Comparison of ENCODE assay signal across 33 cellular contexts in genomic region chr19:9189538-9189937, GRCh38. TPM values are rescaled to one million over a fixed set of nuclear protein-coding genes. Genes with fewer than 3 reads are reported as not detected.
"Had no signal": no experiment of that assay in that cellular context is flagged by ENCODE, and none has a peak within 500 bp of the region (broad histone marks: within the 10 kb centered on the region; RNA-seq: fewer than 3 reads in every experiment).

No MANE protein-coding gene starts in this region.

- H3K9me3 ChIP-seq: adrenal gland, SJCRH30, SK-N-SH had no signal

- H3K4me1 ChIP-seq: adrenal gland, Peyer's patch, SJCRH30 had no signal

- H3K4me3 Mint-ChIP-seq: activated CD4-positive, alpha-beta memory T cell treated with anti-CD3 and anti-CD28 coated beads for 36 hours; activated CD4-positive, alpha-beta T cell treated with anti-CD3 and anti-CD28 coated beads, Interleukin-2, amount 10 ng/mL, durations not matched to agents 24 days and 14 days; activated naive CD8-positive, alpha-beta T cell treated with anti-CD3 and anti-CD28 coated beads, Interleukin-2, amount 10 ng/mL, durations not matched to agents 7 days and 5 days; IgD-negative memory B cell; T-helper 2 cell treated with Interferon-gamma antibody and Interleukin-4, amounts not matched to agents 5 μg/mL and 100 μg/mL, for 36 hours had no signal

- H3K27me3 Mint-ChIP-seq: activated CD4-positive, alpha-beta T cell treated with anti-CD3 and anti-CD28 coated beads, Interleukin-2, amount 10 ng/mL, durations not matched to agents 24 days and 14 days had no signal

- DNase-seq: activated CD4-positive, alpha-beta memory T cell treated with anti-CD3 and anti-CD28 coated beads for 36 hours; activated CD4-positive, alpha-beta T cell treated with anti-CD3 and anti-CD28 coated beads for 1 hour; activated CD4-positive, alpha-beta T cell treated with anti-CD3 and anti-CD28 coated beads, Interleukin-2, amount 10 ng/mL, durations not matched to agents 24 days and 14 days; activated CD8-positive, alpha-beta memory T cell treated with anti-CD3 and anti-CD28 coated beads, Interleukin-2, amount 50 U/mL, for 48 hours; activated naive CD4-positive, alpha-beta T cell treated with anti-CD3 and anti-CD28 coated beads, Interleukin-2, amount 50 U/mL, for 16 hours; activated naive CD8-positive, alpha-beta T cell treated with anti-CD3 and anti-CD28 coated beads, Interleukin-2, amount 10 ng/mL, durations not matched to agents 7 days and 5 days; activated T-cell treated with anti-CD3 and anti-CD28 coated beads, Interleukin-2, amount 50 U/mL, for 1 hour; adrenal gland; anterior cingulate cortex; cerebellar nuclear complex; MG63; MV-4-11; NCI-H1092 treated with DMSO at 0.1 percent for 48 hours; NCI-H1436; NCI-H1694 treated with DMSO at 0.1 percent for 48 hours; NCI-H2029 treated with DMSO at 0.1 percent for 48 hours; NCI-H2171; NCI-H2227 treated with DMSO at 0.1 percent for 48 hours; NCI-H526; NCI-H774; NK-92 treated with Interleukin-12 subunit alpha and Interleukin-12 subunit beta, amount 100 ng/mL, for 24 hours; Peyer's patch; Right ventricle myocardium superior; SJCRH30; SK-N-SH; SW 1271 had no signal

- H3K27ac Mint-ChIP-seq: activated CD4-positive, alpha-beta memory T cell treated with anti-CD3 and anti-CD28 coated beads for 36 hours; activated CD4-positive, alpha-beta T cell treated with anti-CD3 and anti-CD28 coated beads, Interleukin-2, amount 10 ng/mL, durations not matched to agents 24 days and 14 days; activated naive CD8-positive, alpha-beta T cell treated with anti-CD3 and anti-CD28 coated beads, Interleukin-2, amount 10 ng/mL, durations not matched to agents 7 days and 5 days; IgD-negative memory B cell; T-helper 2 cell treated with Interferon-gamma antibody and Interleukin-4, amounts not matched to agents 5 μg/mL and 100 μg/mL, for 36 hours had no signal

- H3K36me3 ChIP-seq: adrenal gland, MG63, Peyer's patch, SJCRH30 had no signal

- H3K27ac ChIP-seq: adrenal gland, KMS-11, Peyer's patch, RWPE1, SJCRH30 had no signal

- H3K4me2 ChIP-seq: KMS-11, SK-N-SH had no signal

- H3K27me3 ChIP-seq: adrenal gland, MG63, Peyer's patch, SJCRH30 had no signal

- H3K4me1 Mint-ChIP-seq: activated CD4-positive, alpha-beta T cell treated with anti-CD3 and anti-CD28 coated beads, Interleukin-2, amount 10 ng/mL, durations not matched to agents 24 days and 14 days; activated naive CD8-positive, alpha-beta T cell treated with anti-CD3 and anti-CD28 coated beads, Interleukin-2, amount 10 ng/mL, durations not matched to agents 7 days and 5 days had no signal

- H3K4me3 ChIP-seq: adrenal gland, MG63, Peyer's patch, SJCRH30 had no signal

- H3K36me3 Mint-ChIP-seq: activated naive CD8-positive, alpha-beta T cell treated with anti-CD3 and anti-CD28 coated beads, Interleukin-2, amount 10 ng/mL, durations not matched to agents 7 days and 5 days; IgD-negative memory B cell had no signal

- H3K9ac ChIP-seq: KMS-11, SK-N-SH had no signal

RNA-seq across cellular contexts. Expression of gene OR7D2, which starts 10.8 kb away (rescaled TPM):
- total RNA-seq: activated naive CD8-positive, alpha-beta T cell treated with anti-CD3 and anti-CD28 coated beads, Interleukin-2, amount 10 ng/mL, durations not matched to agents 7 days and 5 days; cardiac septum; Peyer's patch had no signal
- polyA plus RNA-seq: SK-N-SH had no signal

RNA-seq across cellular contexts. Expression of gene OR7D4, which starts 29.9 kb away (rescaled TPM):
- total RNA-seq: activated CD4-positive, alpha-beta memory T cell treated with anti-CD3 and anti-CD28 coated beads for 36 hours; activated CD4-positive, alpha-beta T cell treated with anti-CD3 and anti-CD28 coated beads, Interleukin-2, amount 10 ng/mL, durations not matched to agents 24 days and 14 days; activated naive CD8-positive, alpha-beta T cell treated with anti-CD3 and anti-CD28 coated beads, Interleukin-2, amount 10 ng/mL, durations not matched to agents 7 days and 5 days; adrenal gland; cardiac septum; NCI-H460; Peyer's patch; Right ventricle myocardium superior; SJCRH30; T-helper 1 cell treated with Interleukin-12 subunit alpha and Interleukin-12 subunit beta and Interleukin-4 antibody, amounts not matched to agents 30 ng/mL and 1 ng/mL, for 36 hours had no signal
- polyA plus RNA-seq: adrenal gland, IgD-negative memory B cell, SK-N-SH had no signal
